Comparison of ENCODE assay signal across 1 cellular context in genomic region chr9:93119953-93120845, GRCh38.
TF ChIP-seq lines count a peak whose summit lies in the region.

No MANE protein-coding gene starts in this region.

TF ChIP-seq in K562, 482 proteins besides CTCF, POLR2A, EP300 and RAD21 (continued from another document and continues in another):
- TF ChIP-seq CHD7 (IDR thresholded peaks at IDR 0.05; ENCODE audit: low read depth, low read length) (no peak), ZNF717 (CRISPR knock-in tag; IDR thresholded peaks at IDR 0.05) (no peak), SLC30A9 (CRISPR knock-in tag; IDR thresholded peaks at IDR 0.05) (no peak), MTA3 (IDR thresholded peaks at IDR 0.05; ENCODE audit: borderline replicate concordance) (peak; percentile 67; the same call in 1 of the 2 replicates), NR2F6 (CRISPR knock-in tag; IDR thresholded peaks at IDR 0.05) (no peak), ZFP1 (CRISPR knock-in tag; IDR thresholded peaks at IDR 0.05) (no peak), E2F1 (CRISPR knock-in tag; IDR thresholded peaks at IDR 0.05) (no peak), E2F5 (CRISPR knock-in tag; IDR thresholded peaks at IDR 0.05) (no peak), CEBPZ (IDR thresholded peaks at IDR 0.05; ENCODE audit: borderline replicate concordance, low read depth, low read length) (no peak), TFAM (CRISPR knock-in tag; conservative IDR thresholded peaks at IDR 0.05) (no peak), HMGN3 (IDR thresholded peaks at IDR 0.05; ENCODE audit: borderline replicate concordance, extremely low read depth, insufficient read length, low read depth, low read length) (peak; percentile 87), TFAP4 (CRISPR knock-in tag; IDR thresholded peaks at IDR 0.05; ENCODE audit: borderline replicate concordance) (peak; percentile 83), ZNF707 (CRISPR knock-in tag; conservative IDR thresholded peaks at IDR 0.05) (no peak), ZBTB43 (CRISPR knock-in tag; IDR thresholded peaks at IDR 0.05) (no peak), THRA (IDR thresholded peaks at IDR 0.05) (no peak), ZKSCAN8 (CRISPR knock-in tag; IDR thresholded peaks at IDR 0.05) (no peak), ZNF197 (CRISPR knock-in tag; IDR thresholded peaks at IDR 0.05; ENCODE audit: low read depth) (0 out of 2 replicates have a peak, but pooled peaks have one; percentile 51), HSF4 (CRISPR knock-in tag; IDR thresholded peaks at IDR 0.05; ENCODE audit: borderline replicate concordance) (no peak), HES1 (IDR thresholded peaks at IDR 0.05; ENCODE audit: low read depth) (no peak), HNRNPUL1 (IDR thresholded peaks at IDR 0.05; ENCODE audit: low read length) (no peak), E2F3 (CRISPR knock-in tag; IDR thresholded peaks at IDR 0.05) (no peak), E2F8 (IDR thresholded peaks at IDR 0.05; ENCODE audit: low read depth, partially characterized antibody) (no peak), STAG1 (CRISPR knock-in tag; IDR thresholded peaks at IDR 0.05; ENCODE audit: borderline replicate concordance) (no peak), KDM2B (CRISPR knock-in tag; IDR thresholded peaks at IDR 0.05) (no peak), GTF2F1 (IDR thresholded peaks at IDR 0.05; ENCODE audit: low read depth, low read length) (no peak), HINFP (tag; conservative IDR thresholded peaks at IDR 0.05; ENCODE audit: low read depth) (no peak)
